13 cellular contexts compared by ENCODE assay signal in the genomic region with DNA sequence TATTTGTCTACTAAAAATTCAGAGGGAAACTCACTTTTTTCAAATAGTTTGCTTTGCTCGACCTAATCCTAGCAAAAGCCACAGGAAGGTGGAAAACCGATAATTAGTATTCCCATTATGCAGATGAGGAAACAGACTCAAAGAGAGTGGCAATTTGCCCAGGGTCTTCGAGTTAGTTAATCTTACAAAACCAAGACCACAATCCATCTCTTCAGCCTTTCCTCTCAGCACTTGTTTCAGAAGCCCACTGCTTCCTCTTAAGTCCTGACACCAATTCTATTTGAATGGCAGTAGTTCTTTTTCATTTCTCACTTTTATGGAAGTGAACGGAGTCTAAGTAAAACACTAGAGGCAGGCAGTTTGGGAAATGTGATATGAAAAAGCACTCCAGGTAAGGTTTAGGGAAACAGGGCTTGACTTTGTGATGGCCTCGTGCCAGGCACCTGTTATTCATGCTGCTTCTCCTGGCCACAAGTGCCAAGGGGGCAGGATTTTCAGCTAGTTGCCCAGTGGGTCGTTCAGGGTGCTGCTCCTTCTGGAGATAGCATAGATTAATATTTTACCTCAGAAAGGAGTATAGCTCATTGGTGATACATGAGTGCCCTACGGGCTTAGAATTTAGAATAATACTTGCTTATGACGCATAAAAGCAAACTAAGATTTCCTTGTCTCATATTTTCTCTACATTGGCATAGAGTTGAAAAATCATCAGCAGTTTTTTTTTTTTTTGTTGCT.
DNase-seq lines count a peak whose midpoint lies in the region; ATAC-seq and FAIRE-seq lines count a peak whose summit lies in the region.
"Had no signal": no experiment of that assay in that cellular context is flagged by ENCODE, and none has a peak within 500 bp of the region (broad histone marks: within the 10 kb centered on the region; RNA-seq: fewer than 3 reads in every experiment).

No MANE protein-coding gene starts in this region.

- DNase-seq in NOMO-1 treated with DMSO at 0.1 percent for 48 hours (lab: John Stamatoyannopoulos, UW; ENCODE audit: unreplicated experiment) = peak; percentile 27
- DNase-seq in NOMO-1 treated with dmso at 0.1 percent for 144 hours (lab: John Stamatoyannopoulos, UW; ENCODE audit: unreplicated experiment) = no peak
- peak; percentile 36 for DNase-seq in RCC 7860 (ENCODE audit: low spot score)
- peak; percentile 22 for DNase-seq in left kidney (ENCODE audit: low read depth, low spot score)
- DNase-seq in activated naive CD8-positive, alpha-beta T cell treated with anti-CD3 and anti-CD28 coated beads for 36 hours = no peak
- DNase-seq in activated T-cell treated with anti-CD3 and anti-CD28 coated beads, Interleukin-2, amount 50 U/mL, for 48 hours = no peak
- DNase-seq in T-helper 2 cell = no peak
- DNase-seq: activated CD8-positive, alpha-beta memory T cell treated with anti-CD3 and anti-CD28 coated beads for 24 hours; activated naive CD8-positive, alpha-beta T cell treated with anti-CD3 and anti-CD28 coated beads, Interleukin-2, amount 10 ng/mL, durations not matched to agents 7 days and 5 days; H9; NCI-H1930; T1000 had no signal

- no peaks in the 10 kb centered on the region for H3K36me3 Mint-ChIP-seq in activated naive CD8-positive, alpha-beta T cell treated with anti-CD3 and anti-CD28 coated beads for 36 hours
- H3K36me3 Mint-ChIP-seq: activated naive CD8-positive, alpha-beta T cell treated with anti-CD3 and anti-CD28 coated beads, Interleukin-2, amount 10 ng/mL, durations not matched to agents 7 days and 5 days had no signal

- no peak for ATAC-seq in HG03432 (IDR thresholded peaks at IDR 0.05; ENCODE audit: unreplicated experiment)

- peaks cover 15% of the 10 kb centered on the region for H3K27me3 Mint-ChIP-seq in activated naive CD8-positive, alpha-beta T cell treated with anti-CD3 and anti-CD28 coated beads for 36 hours

- peak; percentile 76 for FAIRE-seq in RCC 7860 (lab: Jason Lieb, UNC)

- H3K9me3 Mint-ChIP-seq in activated naive CD8-positive, alpha-beta T cell treated with anti-CD3 and anti-CD28 coated beads for 36 hours = no peaks in the 10 kb centered on the region
- H3K9me3 Mint-ChIP-seq: activated naive CD8-positive, alpha-beta T cell treated with anti-CD3 and anti-CD28 coated beads, Interleukin-2, amount 10 ng/mL, durations not matched to agents 7 days and 5 days; H9 had no signal

- H3K27ac Mint-ChIP-seq in activated naive CD8-positive, alpha-beta T cell treated with anti-CD3 and anti-CD28 coated beads for 36 hours = no peak overlapping the region
- H3K27ac Mint-ChIP-seq: activated naive CD8-positive, alpha-beta T cell treated with anti-CD3 and anti-CD28 coated beads, Interleukin-2, amount 10 ng/mL, durations not matched to agents 7 days and 5 days; H9 had no signal

- H3K4me1 Mint-ChIP-seq in activated naive CD8-positive, alpha-beta T cell treated with anti-CD3 and anti-CD28 coated beads for 36 hours = no peaks in the 10 kb centered on the region
- H3K4me1 Mint-ChIP-seq: activated naive CD8-positive, alpha-beta T cell treated with anti-CD3 and anti-CD28 coated beads, Interleukin-2, amount 10 ng/mL, durations not matched to agents 7 days and 5 days; H9 had no signal

- no peak overlapping the region for H3K4me3 Mint-ChIP-seq in activated naive CD8-positive, alpha-beta T cell treated with anti-CD3 and anti-CD28 coated beads for 36 hours
- H3K4me3 Mint-ChIP-seq: activated naive CD8-positive, alpha-beta T cell treated with anti-CD3 and anti-CD28 coated beads, Interleukin-2, amount 10 ng/mL, durations not matched to agents 7 days and 5 days; H9 had no signal

Comparison
In these comparisons a context has a peak if more than half of its experiments do, and no peak if none do; other contexts are left out.
1. DNase-seq: peak in NOMO-1 treated with DMSO at 0.1 percent for 48 hours (single experiment), RCC 7860 (single experiment) and left kidney (single experiment); none in NOMO-1 treated with dmso at 0.1 percent for 144 hours (single experiment), activated naive CD8-positive, alpha-beta T cell treated with anti-CD3 and anti-CD28 coated beads for 36 hours (single experiment), activated T-cell treated with anti-CD3 and anti-CD28 coated beads, Interleukin-2, amount 50 U/mL, for 48 hours (0 of 2) and T-helper 2 cell (0 of 5).